ENCODE assay signal across 2 cellular contexts in genomic region chr19:58395220-58395978, GRCh38.
TF ChIP-seq lines count a peak whose summit lies in the region.

Gene RNF225, plus strand, starts transcription at chr19:58395656. Its CDS starts 434 bp downstream, at chr19:58396090.

TF ChIP-seq in GM12878, 131 proteins besides CTCF, POLR2A, EP300 and RAD21:
- TF ChIP-seq, protein P1, sequence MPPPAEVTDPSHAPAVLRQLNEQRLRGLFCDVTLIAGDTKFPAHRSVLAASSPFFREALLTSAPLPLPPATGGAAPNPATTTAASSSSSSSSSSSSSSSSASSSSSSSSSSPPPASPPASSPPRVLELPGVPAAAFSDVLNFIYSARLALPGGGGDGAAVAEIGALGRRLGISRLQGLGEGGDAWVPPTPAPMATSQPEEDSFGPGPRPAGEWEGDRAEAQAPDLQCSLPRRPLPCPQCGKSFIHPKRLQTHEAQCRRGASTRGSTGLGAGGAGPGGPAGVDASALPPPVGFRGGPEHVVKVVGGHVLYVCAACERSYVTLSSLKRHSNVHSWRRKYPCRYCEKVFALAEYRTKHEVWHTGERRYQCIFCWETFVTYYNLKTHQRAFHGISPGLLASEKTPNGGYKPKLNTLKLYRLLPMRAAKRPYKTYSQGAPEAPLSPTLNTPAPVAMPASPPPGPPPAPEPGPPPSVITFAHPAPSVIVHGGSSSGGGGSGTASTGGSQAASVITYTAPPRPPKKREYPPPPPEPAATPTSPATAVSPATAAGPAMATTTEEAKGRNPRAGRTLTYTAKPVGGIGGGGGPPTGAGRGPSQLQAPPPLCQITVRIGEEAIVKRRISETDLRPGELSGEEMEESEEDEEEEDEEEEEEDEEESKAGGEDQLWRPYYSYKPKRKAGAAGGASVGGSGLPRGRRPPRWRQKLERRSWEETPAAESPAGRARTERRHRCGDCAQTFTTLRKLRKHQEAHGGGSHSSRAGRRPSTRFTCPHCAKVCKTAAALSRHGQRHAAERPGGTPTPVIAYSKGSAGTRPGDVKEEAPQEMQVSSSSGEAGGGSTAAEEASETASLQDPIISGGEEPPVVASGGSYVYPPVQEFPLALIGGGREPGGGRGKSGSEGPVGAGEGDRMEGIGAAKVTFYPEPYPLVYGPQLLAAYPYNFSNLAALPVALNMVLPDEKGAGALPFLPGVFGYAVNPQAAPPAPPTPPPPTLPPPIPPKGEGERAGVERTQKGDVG (CRISPR knock-in tag; IDR thresholded peaks at IDR 0.05), result no peak
- TF ChIP-seq POLR2AphosphoS5 (IDR thresholded peaks at IDR 0.05; ENCODE audit: low read length), result peak; percentile 62
- 0 out of 3 replicates have a peak, but pooled peaks have one; percentile 21 for TF ChIP-seq POU2F2 (IDR thresholded peaks at IDR 0.05; ENCODE audit: borderline replicate concordance, low read depth, low read length)
- TF ChIP-seq, protein P2, sequence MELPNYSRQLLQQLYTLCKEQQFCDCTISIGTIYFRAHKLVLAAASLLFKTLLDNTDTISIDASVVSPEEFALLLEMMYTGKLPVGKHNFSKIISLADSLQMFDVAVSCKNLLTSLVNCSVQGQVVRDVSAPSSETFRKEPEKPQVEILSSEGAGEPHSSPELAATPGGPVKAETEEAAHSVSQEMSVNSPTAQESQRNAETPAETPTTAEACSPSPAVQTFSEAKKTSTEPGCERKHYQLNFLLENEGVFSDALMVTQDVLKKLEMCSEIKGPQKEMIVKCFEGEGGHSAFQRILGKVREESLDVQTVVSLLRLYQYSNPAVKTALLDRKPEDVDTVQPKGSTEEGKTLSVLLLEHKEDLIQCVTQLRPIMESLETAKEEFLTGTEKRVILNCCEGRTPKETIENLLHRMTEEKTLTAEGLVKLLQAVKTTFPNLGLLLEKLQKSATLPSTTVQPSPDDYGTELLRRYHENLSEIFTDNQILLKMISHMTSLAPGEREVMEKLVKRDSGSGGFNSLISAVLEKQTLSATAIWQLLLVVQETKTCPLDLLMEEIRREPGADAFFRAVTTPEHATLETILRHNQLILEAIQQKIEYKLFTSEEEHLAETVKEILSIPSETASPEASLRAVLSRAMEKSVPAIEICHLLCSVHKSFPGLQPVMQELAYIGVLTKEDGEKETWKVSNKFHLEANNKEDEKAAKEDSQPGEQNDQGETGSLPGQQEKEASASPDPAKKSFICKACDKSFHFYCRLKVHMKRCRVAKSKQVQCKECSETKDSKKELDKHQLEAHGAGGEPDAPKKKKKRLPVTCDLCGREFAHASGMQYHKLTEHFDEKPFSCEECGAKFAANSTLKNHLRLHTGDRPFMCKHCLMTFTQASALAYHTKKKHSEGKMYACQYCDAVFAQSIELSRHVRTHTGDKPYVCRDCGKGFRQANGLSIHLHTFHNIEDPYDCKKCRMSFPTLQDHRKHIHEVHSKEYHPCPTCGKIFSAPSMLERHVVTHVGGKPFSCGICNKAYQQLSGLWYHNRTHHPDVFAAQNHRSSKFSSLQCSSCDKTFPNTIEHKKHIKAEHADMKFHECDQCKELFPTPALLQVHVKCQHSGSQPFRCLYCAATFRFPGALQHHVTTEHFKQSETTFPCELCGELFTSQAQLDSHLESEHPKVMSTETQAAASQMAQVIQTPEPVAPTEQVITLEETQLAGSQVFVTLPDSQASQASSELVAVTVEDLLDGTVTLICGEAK (IDR thresholded peaks at IDR 0.05; ENCODE audit: borderline replicate concordance), result no peak
- no peak for TF ChIP-seq IKZF1 (conservative IDR thresholded peaks at IDR 0.05)
- TF ChIP-seq MYC (IDR thresholded peaks at IDR 0.05; ENCODE audit: insufficient read depth, insufficient read length, insufficient replicate concordance, low read length, severe bottlenecking), result no peak
- no peak for TF ChIP-seq ZNF24 (IDR thresholded peaks at IDR 0.05)
- TF ChIP-seq CBFB (IDR thresholded peaks at IDR 0.05; ENCODE audit: low read depth), result peak; percentile 8; the same call in 1 of the 2 replicates
- TF ChIP-seq PAX5 (IDR thresholded peaks at IDR 0.05; ENCODE audit: borderline replicate concordance, low read depth, low read length), result 0 out of 2 replicates have a peak, but pooled peaks have one; percentile 9
- no peak for TF ChIP-seq IRF5 (IDR thresholded peaks at IDR 0.05; ENCODE audit: borderline replicate concordance)
- peak; percentile 94; the same call in 1 of the 2 replicates for TF ChIP-seq MTA3 (IDR thresholded peaks at IDR 0.05; ENCODE audit: borderline replicate concordance, low read length)
- TF ChIP-seq BCL3 (IDR thresholded peaks at IDR 0.05; ENCODE audit: borderline replicate concordance, insufficient read depth, low read depth, low read length, poor library complexity, severe bottlenecking), result peak; percentile 67
- TF ChIP-seq POLR2AphosphoS2 (IDR thresholded peaks at IDR 0.05; ENCODE audit: low read depth, low read length), result peak; percentile 61; the same call in 1 of the 2 replicates
- TF ChIP-seq RUNX3 (IDR thresholded peaks at IDR 0.05; ENCODE audit: low read length), result peak; percentile 18; the same call in 1 of the 2 replicates
- TF ChIP-seq PML (IDR thresholded peaks at IDR 0.05; ENCODE audit: low read length), result peak; percentile 30; the same call in 1 of the 2 replicates
TF ChIP-seq in GM12878: peak in this region for 9.

TF ChIP-seq in HepG2, 621 proteins besides CTCF, POLR2A, EP300 and RAD21 (continues in another document):
- TF ChIP-seq TEAD2 (CRISPR knock-in tag; IDR thresholded peaks at IDR 0.05) (no peak), POLR2G (IDR thresholded peaks at IDR 0.05; ENCODE audit: low read depth, low read length) (peak; percentile 78), RFX1 (IDR thresholded peaks at IDR 0.05) (no peak), HES4 (CRISPR knock-in tag; IDR thresholded peaks at IDR 0.05; ENCODE audit: borderline replicate concordance) (no peak), ZNF788 (CRISPR knock-in tag; IDR thresholded peaks at IDR 0.05; ENCODE audit: borderline replicate concordance) (no peak), POLR2AphosphoS5 (IDR thresholded peaks at IDR 0.05; ENCODE audit: low read depth, low read length) (peak; percentile 42; the same call in 1 of the 2 replicates)
- TF ChIP-seq, protein P3, sequence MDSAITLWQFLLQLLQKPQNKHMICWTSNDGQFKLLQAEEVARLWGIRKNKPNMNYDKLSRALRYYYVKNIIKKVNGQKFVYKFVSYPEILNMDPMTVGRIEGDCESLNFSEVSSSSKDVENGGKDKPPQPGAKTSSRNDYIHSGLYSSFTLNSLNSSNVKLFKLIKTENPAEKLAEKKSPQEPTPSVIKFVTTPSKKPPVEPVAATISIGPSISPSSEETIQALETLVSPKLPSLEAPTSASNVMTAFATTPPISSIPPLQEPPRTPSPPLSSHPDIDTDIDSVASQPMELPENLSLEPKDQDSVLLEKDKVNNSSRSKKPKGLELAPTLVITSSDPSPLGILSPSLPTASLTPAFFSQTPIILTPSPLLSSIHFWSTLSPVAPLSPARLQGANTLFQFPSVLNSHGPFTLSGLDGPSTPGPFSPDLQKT (CRISPR knock-in tag; IDR thresholded peaks at IDR 0.05; ENCODE audit: borderline replicate concordance), result no peak
- TF ChIP-seq, protein P4, sequence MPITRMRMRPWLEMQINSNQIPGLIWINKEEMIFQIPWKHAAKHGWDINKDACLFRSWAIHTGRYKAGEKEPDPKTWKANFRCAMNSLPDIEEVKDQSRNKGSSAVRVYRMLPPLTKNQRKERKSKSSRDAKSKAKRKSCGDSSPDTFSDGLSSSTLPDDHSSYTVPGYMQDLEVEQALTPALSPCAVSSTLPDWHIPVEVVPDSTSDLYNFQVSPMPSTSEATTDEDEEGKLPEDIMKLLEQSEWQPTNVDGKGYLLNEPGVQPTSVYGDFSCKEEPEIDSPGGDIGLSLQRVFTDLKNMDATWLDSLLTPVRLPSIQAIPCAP (CRISPR knock-in tag; IDR thresholded peaks at IDR 0.05; ENCODE audit: low read depth), result no peak
- TF ChIP-seq, protein P5, sequence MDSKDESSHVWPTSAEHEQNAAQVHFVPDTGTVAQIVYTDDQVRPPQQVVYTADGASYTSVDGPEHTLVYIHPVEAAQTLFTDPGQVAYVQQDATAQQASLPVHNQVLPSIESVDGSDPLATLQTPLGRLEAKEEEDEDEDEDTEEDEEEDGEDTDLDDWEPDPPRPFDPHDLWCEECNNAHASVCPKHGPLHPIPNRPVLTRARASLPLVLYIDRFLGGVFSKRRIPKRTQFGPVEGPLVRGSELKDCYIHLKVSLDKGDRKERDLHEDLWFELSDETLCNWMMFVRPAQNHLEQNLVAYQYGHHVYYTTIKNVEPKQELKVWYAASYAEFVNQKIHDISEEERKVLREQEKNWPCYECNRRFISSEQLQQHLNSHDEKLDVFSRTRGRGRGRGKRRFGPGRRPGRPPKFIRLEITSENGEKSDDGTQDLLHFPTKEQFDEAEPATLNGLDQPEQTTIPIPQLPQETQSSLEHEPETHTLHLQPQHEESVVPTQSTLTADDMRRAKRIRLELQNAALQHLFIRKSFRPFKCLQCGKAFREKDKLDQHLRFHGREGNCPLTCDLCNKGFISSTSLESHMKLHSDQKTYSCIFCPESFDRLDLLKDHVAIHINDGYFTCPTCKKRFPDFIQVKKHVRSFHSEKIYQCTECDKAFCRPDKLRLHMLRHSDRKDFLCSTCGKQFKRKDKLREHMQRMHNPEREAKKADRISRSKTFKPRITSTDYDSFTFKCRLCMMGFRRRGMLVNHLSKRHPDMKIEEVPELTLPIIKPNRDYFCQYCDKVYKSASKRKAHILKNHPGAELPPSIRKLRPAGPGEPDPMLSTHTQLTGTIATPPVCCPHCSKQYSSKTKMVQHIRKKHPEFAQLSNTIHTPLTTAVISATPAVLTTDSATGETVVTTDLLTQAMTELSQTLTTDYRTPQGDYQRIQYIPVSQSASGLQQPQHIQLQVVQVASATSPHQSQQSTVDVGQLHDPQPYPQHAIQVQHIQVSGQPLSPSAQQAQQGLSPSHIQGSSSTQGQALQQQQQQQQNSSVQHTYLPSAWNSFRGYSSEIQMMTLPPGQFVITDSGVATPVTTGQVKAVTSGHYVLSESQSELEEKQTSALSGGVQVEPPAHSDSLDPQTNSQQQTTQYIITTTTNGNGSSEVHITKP (CRISPR knock-in tag; IDR thresholded peaks at IDR 0.05; ENCODE audit: low read depth), result no peak
- TF ChIP-seq, protein P6, sequence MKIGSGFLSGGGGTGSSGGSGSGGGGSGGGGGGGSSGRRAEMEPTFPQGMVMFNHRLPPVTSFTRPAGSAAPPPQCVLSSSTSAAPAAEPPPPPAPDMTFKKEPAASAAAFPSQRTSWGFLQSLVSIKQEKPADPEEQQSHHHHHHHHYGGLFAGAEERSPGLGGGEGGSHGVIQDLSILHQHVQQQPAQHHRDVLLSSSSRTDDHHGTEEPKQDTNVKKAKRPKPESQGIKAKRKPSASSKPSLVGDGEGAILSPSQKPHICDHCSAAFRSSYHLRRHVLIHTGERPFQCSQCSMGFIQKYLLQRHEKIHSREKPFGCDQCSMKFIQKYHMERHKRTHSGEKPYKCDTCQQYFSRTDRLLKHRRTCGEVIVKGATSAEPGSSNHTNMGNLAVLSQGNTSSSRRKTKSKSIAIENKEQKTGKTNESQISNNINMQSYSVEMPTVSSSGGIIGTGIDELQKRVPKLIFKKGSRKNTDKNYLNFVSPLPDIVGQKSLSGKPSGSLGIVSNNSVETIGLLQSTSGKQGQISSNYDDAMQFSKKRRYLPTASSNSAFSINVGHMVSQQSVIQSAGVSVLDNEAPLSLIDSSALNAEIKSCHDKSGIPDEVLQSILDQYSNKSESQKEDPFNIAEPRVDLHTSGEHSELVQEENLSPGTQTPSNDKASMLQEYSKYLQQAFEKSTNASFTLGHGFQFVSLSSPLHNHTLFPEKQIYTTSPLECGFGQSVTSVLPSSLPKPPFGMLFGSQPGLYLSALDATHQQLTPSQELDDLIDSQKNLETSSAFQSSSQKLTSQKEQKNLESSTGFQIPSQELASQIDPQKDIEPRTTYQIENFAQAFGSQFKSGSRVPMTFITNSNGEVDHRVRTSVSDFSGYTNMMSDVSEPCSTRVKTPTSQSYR (CRISPR knock-in tag; IDR thresholded peaks at IDR 0.05; ENCODE audit: borderline replicate concordance), result no peak
- TF ChIP-seq, protein P7, sequence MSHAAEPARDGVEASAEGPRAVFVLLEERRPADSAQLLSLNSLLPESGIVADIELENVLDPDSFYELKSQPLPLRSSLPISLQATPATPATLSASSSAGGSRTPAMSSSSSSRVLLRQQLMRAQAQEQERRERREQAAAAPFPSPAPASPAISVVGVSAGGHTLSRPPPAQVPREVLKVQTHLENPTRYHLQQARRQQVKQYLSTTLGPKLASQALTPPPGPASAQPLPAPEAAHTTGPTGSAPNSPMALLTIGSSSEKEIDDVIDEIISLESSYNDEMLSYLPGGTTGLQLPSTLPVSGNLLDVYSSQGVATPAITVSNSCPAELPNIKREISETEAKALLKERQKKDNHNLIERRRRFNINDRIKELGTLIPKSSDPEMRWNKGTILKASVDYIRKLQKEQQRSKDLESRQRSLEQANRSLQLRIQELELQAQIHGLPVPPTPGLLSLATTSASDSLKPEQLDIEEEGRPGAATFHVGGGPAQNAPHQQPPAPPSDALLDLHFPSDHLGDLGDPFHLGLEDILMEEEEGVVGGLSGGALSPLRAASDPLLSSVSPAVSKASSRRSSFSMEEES (CRISPR knock-in tag; IDR thresholded peaks at IDR 0.05), result no peak
